Comparison of ENCODE assay signal across 1 cellular context in the genomic region with DNA sequence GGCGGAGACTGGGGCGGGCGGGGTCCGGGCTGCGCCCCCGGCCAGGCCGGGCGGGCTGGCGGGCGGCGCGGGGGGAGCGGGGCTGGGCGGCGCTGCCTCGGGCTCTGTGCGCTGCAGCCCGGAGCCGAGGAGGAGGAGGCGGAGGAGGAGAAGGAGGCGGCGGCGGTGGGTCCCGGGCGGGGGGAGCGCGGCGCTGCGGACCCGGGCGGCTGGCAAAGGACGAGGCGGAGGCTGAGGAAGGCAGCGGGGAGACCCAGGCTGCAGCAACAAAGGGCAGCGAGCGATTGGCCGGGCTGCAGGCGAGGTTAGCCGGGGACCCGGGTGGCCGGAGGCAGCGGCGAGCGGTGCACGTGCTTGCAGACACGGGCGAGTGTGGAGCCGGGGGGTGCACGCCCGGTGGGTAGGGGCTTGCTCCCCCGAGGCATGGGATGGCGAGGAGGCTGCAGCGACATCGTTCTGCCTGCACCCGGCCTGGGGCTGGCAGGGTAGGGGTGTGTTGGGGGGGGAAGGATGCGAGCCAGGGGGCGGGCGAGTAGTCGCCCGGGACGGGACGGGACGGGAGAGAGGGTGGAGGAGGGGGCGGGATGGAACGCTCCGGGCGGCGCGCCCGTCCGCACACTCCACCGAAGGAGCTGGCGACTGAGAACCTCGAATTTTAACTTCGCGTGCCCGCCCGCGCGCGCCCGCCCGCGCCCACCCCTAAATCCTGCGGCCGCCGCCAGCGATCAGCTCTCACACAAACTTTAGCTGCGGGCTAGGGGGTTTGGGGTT.
TF ChIP-seq lines count a peak whose summit lies in the region.

No MANE protein-coding gene starts in this region.

TF ChIP-seq in WTC11, 78 proteins besides CTCF, POLR2A, EP300 and RAD21 (continued from another document and continues in another):
- TF ChIP-seq, protein P1, sequence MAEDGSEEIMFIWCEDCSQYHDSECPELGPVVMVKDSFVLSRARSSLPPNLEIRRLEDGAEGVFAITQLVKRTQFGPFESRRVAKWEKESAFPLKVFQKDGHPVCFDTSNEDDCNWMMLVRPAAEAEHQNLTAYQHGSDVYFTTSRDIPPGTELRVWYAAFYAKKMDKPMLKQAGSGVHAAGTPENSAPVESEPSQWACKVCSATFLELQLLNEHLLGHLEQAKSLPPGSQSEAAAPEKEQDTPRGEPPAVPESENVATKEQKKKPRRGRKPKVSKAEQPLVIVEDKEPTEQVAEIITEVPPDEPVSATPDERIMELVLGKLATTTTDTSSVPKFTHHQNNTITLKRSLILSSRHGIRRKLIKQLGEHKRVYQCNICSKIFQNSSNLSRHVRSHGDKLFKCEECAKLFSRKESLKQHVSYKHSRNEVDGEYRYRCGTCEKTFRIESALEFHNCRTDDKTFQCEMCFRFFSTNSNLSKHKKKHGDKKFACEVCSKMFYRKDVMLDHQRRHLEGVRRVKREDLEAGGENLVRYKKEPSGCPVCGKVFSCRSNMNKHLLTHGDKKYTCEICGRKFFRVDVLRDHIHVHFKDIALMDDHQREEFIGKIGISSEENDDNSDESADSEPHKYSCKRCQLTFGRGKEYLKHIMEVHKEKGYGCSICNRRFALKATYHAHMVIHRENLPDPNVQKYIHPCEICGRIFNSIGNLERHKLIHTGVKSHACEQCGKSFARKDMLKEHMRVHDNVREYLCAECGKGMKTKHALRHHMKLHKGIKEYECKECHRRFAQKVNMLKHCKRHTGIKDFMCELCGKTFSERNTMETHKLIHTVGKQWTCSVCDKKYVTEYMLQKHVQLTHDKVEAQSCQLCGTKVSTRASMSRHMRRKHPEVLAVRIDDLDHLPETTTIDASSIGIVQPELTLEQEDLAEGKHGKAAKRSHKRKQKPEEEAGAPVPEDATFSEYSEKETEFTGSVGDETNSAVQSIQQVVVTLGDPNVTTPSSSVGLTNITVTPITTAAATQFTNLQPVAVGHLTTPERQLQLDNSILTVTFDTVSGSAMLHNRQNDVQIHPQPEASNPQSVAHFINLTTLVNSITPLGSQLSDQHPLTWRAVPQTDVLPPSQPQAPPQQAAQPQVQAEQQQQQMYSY (CRISPR knock-in tag; IDR thresholded peaks at IDR 0.05) = 0 out of 2 replicates have a peak, but pooled peaks have one; percentile 9
- TF ChIP-seq GTF2I (CRISPR knock-in tag; conservative IDR thresholded peaks at IDR 0.05) = no peak
- TF ChIP-seq ZNF396 (CRISPR knock-in tag; IDR thresholded peaks at IDR 0.05; ENCODE audit: borderline replicate concordance) = no peak
- TF ChIP-seq, protein P2, sequence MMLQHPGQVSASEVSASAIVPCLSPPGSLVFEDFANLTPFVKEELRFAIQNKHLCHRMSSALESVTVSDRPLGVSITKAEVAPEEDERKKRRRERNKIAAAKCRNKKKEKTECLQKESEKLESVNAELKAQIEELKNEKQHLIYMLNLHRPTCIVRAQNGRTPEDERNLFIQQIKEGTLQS (CRISPR knock-in tag; conservative IDR thresholded peaks at IDR 0.05) = no peak
- TF ChIP-seq JAZF1 (CRISPR knock-in tag; IDR thresholded peaks at IDR 0.05) = no peak
- TF ChIP-seq ZNF219 (CRISPR knock-in tag; IDR thresholded peaks at IDR 0.05; ENCODE audit: borderline replicate concordance) = no peak
- TF ChIP-seq, protein P3, sequence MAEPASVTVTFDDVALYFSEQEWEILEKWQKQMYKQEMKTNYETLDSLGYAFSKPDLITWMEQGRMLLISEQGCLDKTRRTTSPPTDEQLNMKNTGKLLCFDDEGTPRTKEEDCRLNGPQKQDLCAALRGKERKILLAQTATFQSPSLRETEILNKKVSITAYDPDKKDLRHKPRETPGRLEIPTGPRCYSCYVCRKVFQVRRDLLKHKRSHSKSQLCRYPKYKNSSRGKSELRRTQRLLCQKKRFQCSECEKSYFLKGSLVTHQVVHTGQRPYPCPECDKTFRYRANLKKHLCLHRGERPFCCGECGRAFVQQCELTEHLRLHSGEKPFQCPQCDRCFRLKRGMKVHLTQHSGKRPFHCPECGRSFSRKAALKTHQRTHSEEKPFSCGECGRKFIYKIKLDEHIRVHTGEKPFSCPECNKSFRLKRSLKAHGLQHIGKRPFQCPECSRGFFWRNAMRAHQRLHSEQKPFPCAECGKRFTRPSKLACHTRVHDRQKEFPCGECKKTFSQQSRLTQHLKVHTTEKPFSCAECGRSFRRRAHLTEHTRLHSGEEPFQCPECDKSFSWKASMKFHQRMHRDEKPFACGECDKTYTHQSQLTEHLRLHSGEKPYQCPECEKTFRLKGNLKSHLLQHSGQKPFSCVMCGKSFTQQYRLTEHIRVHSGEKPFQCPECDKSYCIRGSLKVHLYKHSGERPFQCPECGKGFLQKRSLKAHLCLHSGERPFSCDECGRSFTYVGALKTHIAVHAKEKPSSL (CRISPR knock-in tag; conservative IDR thresholded peaks at IDR 0.05) = no peak
- TF ChIP-seq OVOL2 (CRISPR knock-in tag; IDR thresholded peaks at IDR 0.05; ENCODE audit: borderline replicate concordance) = no peak
- TF ChIP-seq, protein P4, sequence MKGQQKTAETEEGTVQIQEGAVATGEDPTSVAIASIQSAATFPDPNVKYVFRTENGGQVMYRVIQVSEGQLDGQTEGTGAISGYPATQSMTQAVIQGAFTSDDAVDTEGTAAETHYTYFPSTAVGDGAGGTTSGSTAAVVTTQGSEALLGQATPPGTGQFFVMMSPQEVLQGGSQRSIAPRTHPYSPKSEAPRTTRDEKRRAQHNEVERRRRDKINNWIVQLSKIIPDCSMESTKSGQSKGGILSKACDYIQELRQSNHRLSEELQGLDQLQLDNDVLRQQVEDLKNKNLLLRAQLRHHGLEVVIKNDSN (CRISPR knock-in tag; IDR thresholded peaks at IDR 0.05) = 0 out of 2 replicates have a peak, but pooled peaks have one; percentile 44
- TF ChIP-seq ZNF317 (CRISPR knock-in tag; IDR thresholded peaks at IDR 0.05; ENCODE audit: borderline replicate concordance, low read depth) = no peak
- no peak for TF ChIP-seq CREM (CRISPR knock-in tag; IDR thresholded peaks at IDR 0.05)
- TF ChIP-seq, protein P5, sequence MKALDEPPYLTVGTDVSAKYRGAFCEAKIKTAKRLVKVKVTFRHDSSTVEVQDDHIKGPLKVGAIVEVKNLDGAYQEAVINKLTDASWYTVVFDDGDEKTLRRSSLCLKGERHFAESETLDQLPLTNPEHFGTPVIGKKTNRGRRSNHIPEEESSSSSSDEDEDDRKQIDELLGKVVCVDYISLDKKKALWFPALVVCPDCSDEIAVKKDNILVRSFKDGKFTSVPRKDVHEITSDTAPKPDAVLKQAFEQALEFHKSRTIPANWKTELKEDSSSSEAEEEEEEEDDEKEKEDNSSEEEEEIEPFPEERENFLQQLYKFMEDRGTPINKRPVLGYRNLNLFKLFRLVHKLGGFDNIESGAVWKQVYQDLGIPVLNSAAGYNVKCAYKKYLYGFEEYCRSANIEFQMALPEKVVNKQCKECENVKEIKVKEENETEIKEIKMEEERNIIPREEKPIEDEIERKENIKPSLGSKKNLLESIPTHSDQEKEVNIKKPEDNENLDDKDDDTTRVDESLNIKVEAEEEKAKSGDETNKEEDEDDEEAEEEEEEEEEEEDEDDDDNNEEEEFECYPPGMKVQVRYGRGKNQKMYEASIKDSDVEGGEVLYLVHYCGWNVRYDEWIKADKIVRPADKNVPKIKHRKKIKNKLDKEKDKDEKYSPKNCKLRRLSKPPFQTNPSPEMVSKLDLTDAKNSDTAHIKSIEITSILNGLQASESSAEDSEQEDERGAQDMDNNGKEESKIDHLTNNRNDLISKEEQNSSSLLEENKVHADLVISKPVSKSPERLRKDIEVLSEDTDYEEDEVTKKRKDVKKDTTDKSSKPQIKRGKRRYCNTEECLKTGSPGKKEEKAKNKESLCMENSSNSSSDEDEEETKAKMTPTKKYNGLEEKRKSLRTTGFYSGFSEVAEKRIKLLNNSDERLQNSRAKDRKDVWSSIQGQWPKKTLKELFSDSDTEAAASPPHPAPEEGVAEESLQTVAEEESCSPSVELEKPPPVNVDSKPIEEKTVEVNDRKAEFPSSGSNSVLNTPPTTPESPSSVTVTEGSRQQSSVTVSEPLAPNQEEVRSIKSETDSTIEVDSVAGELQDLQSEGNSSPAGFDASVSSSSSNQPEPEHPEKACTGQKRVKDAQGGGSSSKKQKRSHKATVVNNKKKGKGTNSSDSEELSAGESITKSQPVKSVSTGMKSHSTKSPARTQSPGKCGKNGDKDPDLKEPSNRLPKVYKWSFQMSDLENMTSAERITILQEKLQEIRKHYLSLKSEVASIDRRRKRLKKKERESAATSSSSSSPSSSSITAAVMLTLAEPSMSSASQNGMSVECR (CRISPR knock-in tag; IDR thresholded peaks at IDR 0.05; ENCODE audit: borderline replicate concordance) = peak; percentile 68; the same call in 1 of the 2 replicates
- TF ChIP-seq ATF1 (CRISPR knock-in tag; IDR thresholded peaks at IDR 0.05) = no peak
- TF ChIP-seq, protein P6, sequence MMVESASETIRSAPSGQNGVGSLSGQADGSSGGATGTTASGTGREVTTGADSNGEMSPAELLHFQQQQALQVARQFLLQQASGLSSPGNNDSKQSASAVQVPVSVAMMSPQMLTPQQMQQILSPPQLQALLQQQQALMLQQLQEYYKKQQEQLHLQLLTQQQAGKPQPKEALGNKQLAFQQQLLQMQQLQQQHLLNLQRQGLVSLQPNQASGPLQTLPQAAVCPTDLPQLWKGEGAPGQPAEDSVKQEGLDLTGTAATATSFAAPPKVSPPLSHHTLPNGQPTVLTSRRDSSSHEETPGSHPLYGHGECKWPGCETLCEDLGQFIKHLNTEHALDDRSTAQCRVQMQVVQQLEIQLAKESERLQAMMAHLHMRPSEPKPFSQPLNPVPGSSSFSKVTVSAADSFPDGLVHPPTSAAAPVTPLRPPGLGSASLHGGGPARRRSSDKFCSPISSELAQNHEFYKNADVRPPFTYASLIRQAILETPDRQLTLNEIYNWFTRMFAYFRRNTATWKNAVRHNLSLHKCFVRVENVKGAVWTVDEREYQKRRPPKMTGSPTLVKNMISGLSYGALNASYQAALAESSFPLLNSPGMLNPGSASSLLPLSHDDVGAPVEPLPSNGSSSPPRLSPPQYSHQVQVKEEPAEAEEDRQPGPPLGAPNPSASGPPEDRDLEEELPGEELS (CRISPR knock-in tag; IDR thresholded peaks at IDR 0.05) = no peak; the same call in 1 of the 2 replicates
- TF ChIP-seq, protein P7, sequence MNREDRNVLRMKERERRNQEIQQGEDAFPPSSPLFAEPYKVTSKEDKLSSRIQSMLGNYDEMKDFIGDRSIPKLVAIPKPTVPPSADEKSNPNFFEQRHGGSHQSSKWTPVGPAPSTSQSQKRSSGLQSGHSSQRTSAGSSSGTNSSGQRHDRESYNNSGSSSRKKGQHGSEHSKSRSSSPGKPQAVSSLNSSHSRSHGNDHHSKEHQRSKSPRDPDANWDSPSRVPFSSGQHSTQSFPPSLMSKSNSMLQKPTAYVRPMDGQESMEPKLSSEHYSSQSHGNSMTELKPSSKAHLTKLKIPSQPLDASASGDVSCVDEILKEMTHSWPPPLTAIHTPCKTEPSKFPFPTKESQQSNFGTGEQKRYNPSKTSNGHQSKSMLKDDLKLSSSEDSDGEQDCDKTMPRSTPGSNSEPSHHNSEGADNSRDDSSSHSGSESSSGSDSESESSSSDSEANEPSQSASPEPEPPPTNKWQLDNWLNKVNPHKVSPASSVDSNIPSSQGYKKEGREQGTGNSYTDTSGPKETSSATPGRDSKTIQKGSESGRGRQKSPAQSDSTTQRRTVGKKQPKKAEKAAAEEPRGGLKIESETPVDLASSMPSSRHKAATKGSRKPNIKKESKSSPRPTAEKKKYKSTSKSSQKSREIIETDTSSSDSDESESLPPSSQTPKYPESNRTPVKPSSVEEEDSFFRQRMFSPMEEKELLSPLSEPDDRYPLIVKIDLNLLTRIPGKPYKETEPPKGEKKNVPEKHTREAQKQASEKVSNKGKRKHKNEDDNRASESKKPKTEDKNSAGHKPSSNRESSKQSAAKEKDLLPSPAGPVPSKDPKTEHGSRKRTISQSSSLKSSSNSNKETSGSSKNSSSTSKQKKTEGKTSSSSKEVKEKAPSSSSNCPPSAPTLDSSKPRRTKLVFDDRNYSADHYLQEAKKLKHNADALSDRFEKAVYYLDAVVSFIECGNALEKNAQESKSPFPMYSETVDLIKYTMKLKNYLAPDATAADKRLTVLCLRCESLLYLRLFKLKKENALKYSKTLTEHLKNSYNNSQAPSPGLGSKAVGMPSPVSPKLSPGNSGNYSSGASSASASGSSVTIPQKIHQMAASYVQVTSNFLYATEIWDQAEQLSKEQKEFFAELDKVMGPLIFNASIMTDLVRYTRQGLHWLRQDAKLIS (CRISPR knock-in tag; IDR thresholded peaks at IDR 0.05; ENCODE audit: borderline replicate concordance) = no peak
- no peak for TF ChIP-seq JUN (CRISPR knock-in tag; IDR thresholded peaks at IDR 0.05)
- TF ChIP-seq, protein P8, sequence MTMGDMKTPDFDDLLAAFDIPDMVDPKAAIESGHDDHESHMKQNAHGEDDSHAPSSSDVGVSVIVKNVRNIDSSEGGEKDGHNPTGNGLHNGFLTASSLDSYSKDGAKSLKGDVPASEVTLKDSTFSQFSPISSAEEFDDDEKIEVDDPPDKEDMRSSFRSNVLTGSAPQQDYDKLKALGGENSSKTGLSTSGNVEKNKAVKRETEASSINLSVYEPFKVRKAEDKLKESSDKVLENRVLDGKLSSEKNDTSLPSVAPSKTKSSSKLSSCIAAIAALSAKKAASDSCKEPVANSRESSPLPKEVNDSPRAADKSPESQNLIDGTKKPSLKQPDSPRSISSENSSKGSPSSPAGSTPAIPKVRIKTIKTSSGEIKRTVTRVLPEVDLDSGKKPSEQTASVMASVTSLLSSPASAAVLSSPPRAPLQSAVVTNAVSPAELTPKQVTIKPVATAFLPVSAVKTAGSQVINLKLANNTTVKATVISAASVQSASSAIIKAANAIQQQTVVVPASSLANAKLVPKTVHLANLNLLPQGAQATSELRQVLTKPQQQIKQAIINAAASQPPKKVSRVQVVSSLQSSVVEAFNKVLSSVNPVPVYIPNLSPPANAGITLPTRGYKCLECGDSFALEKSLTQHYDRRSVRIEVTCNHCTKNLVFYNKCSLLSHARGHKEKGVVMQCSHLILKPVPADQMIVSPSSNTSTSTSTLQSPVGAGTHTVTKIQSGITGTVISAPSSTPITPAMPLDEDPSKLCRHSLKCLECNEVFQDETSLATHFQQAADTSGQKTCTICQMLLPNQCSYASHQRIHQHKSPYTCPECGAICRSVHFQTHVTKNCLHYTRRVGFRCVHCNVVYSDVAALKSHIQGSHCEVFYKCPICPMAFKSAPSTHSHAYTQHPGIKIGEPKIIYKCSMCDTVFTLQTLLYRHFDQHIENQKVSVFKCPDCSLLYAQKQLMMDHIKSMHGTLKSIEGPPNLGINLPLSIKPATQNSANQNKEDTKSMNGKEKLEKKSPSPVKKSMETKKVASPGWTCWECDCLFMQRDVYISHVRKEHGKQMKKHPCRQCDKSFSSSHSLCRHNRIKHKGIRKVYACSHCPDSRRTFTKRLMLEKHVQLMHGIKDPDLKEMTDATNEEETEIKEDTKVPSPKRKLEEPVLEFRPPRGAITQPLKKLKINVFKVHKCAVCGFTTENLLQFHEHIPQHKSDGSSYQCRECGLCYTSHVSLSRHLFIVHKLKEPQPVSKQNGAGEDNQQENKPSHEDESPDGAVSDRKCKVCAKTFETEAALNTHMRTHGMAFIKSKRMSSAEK (CRISPR knock-in tag; IDR thresholded peaks at IDR 0.05; ENCODE audit: borderline replicate concordance) = no peak
- no peak for TF ChIP-seq ESRRA (CRISPR knock-in tag; IDR thresholded peaks at IDR 0.05; ENCODE audit: borderline replicate concordance)
- TF ChIP-seq, protein P9, sequence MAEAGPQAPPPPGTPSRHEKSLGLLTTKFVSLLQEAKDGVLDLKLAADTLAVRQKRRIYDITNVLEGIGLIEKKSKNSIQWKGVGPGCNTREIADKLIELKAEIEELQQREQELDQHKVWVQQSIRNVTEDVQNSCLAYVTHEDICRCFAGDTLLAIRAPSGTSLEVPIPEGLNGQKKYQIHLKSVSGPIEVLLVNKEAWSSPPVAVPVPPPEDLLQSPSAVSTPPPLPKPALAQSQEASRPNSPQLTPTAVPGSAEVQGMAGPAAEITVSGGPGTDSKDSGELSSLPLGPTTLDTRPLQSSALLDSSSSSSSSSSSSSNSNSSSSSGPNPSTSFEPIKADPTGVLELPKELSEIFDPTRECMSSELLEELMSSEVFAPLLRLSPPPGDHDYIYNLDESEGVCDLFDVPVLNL (CRISPR knock-in tag; IDR thresholded peaks at IDR 0.05; ENCODE audit: borderline replicate concordance, low read depth) = no peak
- TF ChIP-seq NFYB (CRISPR knock-in tag; conservative IDR thresholded peaks at IDR 0.05; ENCODE audit: low read depth) = 0 out of 2 replicates have a peak, but pooled peaks have one; percentile 11
- 0 out of 2 replicates have a peak, but pooled peaks have one; percentile 22 for TF ChIP-seq ETV6 (CRISPR knock-in tag; IDR thresholded peaks at IDR 0.05)
